Comparison of ENCODE assay signal across 1 cellular context in the genomic region with DNA sequence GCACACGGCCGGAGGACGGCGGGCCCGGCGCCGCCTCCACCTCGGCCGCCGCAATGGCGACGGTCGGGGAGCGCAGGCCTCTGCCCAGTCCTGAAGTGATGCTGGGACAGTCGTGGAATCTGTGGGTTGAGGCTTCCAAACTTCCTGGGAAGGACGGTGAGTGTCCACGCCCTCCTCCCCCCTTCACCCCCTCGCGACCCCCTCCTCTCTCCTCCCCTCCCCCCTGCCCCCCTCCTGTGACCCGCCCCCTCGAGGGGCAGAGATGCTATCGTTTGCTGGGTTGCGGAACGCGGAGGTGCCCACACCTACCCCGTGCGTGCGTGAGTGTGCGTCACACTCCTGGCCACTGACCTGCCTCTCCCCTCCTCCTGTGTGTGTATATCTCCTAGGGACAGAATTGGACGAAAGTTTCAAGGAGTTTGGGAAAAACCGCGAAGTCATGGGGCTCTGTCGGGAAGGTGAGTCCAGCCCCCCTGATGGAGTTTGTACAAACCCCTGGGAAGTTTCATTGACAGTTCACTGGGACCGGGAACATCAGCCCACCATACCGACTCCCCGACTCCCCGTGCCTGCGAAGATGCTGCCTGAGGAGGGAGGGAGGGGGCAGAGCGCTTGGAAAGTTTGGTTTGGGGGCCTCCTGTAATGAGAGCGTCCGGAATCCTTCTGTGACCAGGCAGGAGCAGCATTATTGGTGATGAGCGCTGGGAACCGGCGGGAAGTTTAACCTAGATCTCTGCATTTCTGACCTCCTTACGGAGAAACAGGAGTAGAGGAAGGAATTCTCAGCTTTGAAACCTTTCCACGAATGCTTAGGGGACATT.
TF ChIP-seq lines count a peak whose summit lies in the region.

No MANE protein-coding gene starts in this region.

TF ChIP-seq in GM12878, 131 proteins besides CTCF, POLR2A, EP300 and RAD21:
- TF ChIP-seq ETV6 (conservative IDR thresholded peaks at IDR 0.05 in 1 of 2, IDR thresholded peaks at IDR 0.05 in 1 of 2; ENCODE audit: borderline replicate concordance in 1 of 2, low read depth in 1 of 2) (peak in 1 of 2 experiments; percentile 27; a peak in 1 of 4 replicates), PAX5 (IDR thresholded peaks at IDR 0.05; ENCODE audit: borderline replicate concordance, low read depth, low read length) (0 out of 2 replicates have a peak, but pooled peaks have one; percentile 1), ASH2L (IDR thresholded peaks at IDR 0.05; ENCODE audit: borderline replicate concordance, low read depth) (no peak), YY1 (IDR thresholded peaks at IDR 0.05; ENCODE audit: low read depth, low read length) (peak; percentile 83), IKZF2 (IDR thresholded peaks at IDR 0.05) (peak in 1 of 2 experiments; percentile 33; a peak in 2 of 4 replicates), BHLHE40 (IDR thresholded peaks at IDR 0.05; ENCODE audit: borderline replicate concordance in 1 of 2, low read depth in 2 of 2, low read length in 1 of 2) (peak in 1 of 2 experiments; percentile 14; a peak in 1 of 4 replicates), SMARCA5 (IDR thresholded peaks at IDR 0.05) (0 out of 2 replicates have a peak, but pooled peaks have one; percentile 35), EED (IDR thresholded peaks at IDR 0.05; ENCODE audit: low read depth) (peak; percentile 39; the same call in 1 of the 2 replicates), CREB1 (IDR thresholded peaks at IDR 0.05; ENCODE audit: low read depth) (peak; percentile 33; the same call in 1 of the 2 replicates), CHD4 (IDR thresholded peaks at IDR 0.05) (no peak)
- TF ChIP-seq, protein P1, sequence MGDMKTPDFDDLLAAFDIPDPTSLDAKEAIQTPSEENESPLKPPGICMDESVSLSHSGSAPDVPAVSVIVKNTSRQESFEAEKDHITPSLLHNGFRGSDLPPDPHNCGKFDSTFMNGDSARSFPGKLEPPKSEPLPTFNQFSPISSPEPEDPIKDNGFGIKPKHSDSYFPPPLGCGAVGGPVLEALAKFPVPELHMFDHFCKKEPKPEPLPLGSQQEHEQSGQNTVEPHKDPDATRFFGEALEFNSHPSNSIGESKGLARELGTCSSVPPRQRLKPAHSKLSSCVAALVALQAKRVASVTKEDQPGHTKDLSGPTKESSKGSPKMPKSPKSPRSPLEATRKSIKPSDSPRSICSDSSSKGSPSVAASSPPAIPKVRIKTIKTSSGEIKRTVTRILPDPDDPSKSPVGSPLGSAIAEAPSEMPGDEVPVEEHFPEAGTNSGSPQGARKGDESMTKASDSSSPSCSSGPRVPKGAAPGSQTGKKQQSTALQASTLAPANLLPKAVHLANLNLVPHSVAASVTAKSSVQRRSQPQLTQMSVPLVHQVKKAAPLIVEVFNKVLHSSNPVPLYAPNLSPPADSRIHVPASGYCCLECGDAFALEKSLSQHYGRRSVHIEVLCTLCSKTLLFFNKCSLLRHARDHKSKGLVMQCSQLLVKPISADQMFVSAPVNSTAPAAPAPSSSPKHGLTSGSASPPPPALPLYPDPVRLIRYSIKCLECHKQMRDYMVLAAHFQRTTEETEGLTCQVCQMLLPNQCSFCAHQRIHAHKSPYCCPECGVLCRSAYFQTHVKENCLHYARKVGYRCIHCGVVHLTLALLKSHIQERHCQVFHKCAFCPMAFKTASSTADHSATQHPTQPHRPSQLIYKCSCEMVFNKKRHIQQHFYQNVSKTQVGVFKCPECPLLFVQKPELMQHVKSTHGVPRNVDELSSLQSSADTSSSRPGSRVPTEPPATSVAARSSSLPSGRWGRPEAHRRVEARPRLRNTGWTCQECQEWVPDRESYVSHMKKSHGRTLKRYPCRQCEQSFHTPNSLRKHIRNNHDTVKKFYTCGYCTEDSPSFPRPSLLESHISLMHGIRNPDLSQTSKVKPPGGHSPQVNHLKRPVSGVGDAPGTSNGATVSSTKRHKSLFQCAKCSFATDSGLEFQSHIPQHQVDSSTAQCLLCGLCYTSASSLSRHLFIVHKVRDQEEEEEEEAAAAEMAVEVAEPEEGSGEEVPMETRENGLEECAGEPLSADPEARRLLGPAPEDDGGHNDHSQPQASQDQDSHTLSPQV (IDR thresholded peaks at IDR 0.05) = no peak
- TF ChIP-seq, protein P2, sequence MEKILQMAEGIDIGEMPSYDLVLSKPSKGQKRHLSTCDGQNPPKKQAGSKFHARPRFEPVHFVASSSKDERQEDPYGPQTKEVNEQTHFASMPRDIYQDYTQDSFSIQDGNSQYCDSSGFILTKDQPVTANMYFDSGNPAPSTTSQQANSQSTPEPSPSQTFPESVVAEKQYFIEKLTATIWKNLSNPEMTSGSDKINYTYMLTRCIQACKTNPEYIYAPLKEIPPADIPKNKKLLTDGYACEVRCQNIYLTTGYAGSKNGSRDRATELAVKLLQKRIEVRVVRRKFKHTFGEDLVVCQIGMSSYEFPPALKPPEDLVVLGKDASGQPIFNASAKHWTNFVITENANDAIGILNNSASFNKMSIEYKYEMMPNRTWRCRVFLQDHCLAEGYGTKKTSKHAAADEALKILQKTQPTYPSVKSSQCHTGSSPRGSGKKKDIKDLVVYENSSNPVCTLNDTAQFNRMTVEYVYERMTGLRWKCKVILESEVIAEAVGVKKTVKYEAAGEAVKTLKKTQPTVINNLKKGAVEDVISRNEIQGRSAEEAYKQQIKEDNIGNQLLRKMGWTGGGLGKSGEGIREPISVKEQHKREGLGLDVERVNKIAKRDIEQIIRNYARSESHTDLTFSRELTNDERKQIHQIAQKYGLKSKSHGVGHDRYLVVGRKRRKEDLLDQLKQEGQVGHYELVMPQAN (conservative IDR thresholded peaks at IDR 0.05) = 0 out of 2 replicates have a peak, but pooled peaks have one; percentile 7
